ENCODE assay signal across 8 cellular contexts in genomic region chr2:74391580-74392448, GRCh38. TPM values are rescaled to one million over a fixed set of nuclear protein-coding genes. Genes with fewer than 3 reads are reported as not detected.
DNase-seq lines count a peak whose midpoint lies in the region; ATAC-seq and TF ChIP-seq lines count a peak whose summit lies in the region.

No MANE protein-coding gene starts in this region.

- no peaks in the 10 kb centered on the region for H3K9me3 ChIP-seq in uterus

- TF ChIP-seq POLR2A in uterus (IDR thresholded peaks at IDR 0.05), result peak; percentile 44 to 48

- H3K4me3 ChIP-seq in GM12865 (ENCODE audit: low read depth, low read length) (peak overlapping the region; percentile 58), uterus (peak overlapping the region; percentile 83 to 91)

- H3K27me3 ChIP-seq in uterus, result no peaks in the 10 kb centered on the region

- DNase-seq in GM12865 (ENCODE audit: low read depth) (peak; percentile 96), NCI-H146 treated with DMSO at 0.1 percent for 48 hours (lab: John Stamatoyannopoulos, UW; ENCODE audit: unreplicated experiment) (peak; percentile 84), T-helper 1 cell (peak; percentile 88 to 95 (median 91)), amniotic stem cell (lab: John Stamatoyannopoulos, UW) (peak; percentile 76), left ventricle myocardium superior (peak; percentile 94), pulmonary artery endothelial cell (ENCODE audit: low read depth, low spot score) (peak; percentile 78), uterus (peak; percentile 91 to 93)

- intact Hi-C loops in left ventricle myocardium superior (cut with micrococcal nuclease), result no loop called here
- intact Hi-C loops in uterus (cut with DNase I; ENCODE audit: low total_unique reads), result no loop called here

- H3K27ac ChIP-seq in uterus, result peak overlapping the region; percentile 92 to 94

- ATAC-seq in HG02678 (IDR thresholded peaks at IDR 0.05; ENCODE audit: unreplicated experiment), result peak; percentile 70
- ATAC-seq in left ventricle myocardium superior, result peak; percentile 89

- TF ChIP-seq CTCF in GM12865 (IDR thresholded peaks at IDR 0.05; ENCODE audit: insufficient read depth, low read depth, low read length, missing control alignments) (peak; percentile 95), uterus (IDR thresholded peaks at IDR 0.05) (peak; percentile 91 to 99 (median 96))

- peaks cover 0 to 15% of the 10 kb centered on the region in 2 donors for H3K4me1 ChIP-seq in uterus

- no peaks in the 10 kb centered on the region for H3K36me3 ChIP-seq in uterus

RNA-seq across cellular contexts. Expression of gene DCTN1, which starts 11.7 kb away (rescaled TPM):
- total RNA-seq in left ventricle myocardium superior, result 177 TPM
- 143 and 172 TPM in 2 replicates for total RNA-seq in pulmonary artery endothelial cell
- 100 to 1,000 TPM in 2 of 4 donors, 10 to 100 TPM in 2; 48.2 to 140 (median 95.0) TPM for total RNA-seq in uterus

RNA-seq across cellular contexts. Expression of gene C2orf81, which starts 29.6 kb away (rescaled TPM):
- 0.79 TPM for total RNA-seq in left ventricle myocardium superior
- total RNA-seq in pulmonary artery endothelial cell, result 0.13 and 0.28 TPM in 2 replicates
- total RNA-seq in uterus, result 1 to 10 TPM in 3 of 4 donors, not detected in 1; 2.1 to 5.7 (median 2.9) TPM

RNA-seq across cellular contexts. Expression of gene WDR54, which starts 29.7 kb away (rescaled TPM):
- total RNA-seq in left ventricle myocardium superior, result 4.4 TPM
- total RNA-seq in pulmonary artery endothelial cell, result 40.7 and 59.7 TPM in 2 replicates
- total RNA-seq in uterus, result 10 to 100 TPM in 3 of 4 donors, not detected in 1; 12.3 to 19.7 (median 16.3) TPM

RNA-seq across cellular contexts. Expression of gene SLC4A5, which starts 48.6 kb away (rescaled TPM):
- total RNA-seq in left ventricle myocardium superior, result 2.2 TPM
- total RNA-seq in pulmonary artery endothelial cell, result 0.04 TPM in 1 of 2 replicates, not detected in the other
- 10 to 100 TPM in 1 of 4 donors, 1 to 10 TPM in 3; 2.1 to 15.1 (median 5.3) TPM for total RNA-seq in uterus

RNA-seq across cellular contexts. Expression of gene RTKN, which starts 49.9 kb away (rescaled TPM):
- total RNA-seq in left ventricle myocardium superior, result 21.4 TPM
- 6.1 and 8.8 TPM in 2 replicates for total RNA-seq in pulmonary artery endothelial cell
- 10 to 100 TPM in 2 of 4 donors, 1 to 10 TPM in 2; 9.8 to 36.3 (median 12.0) TPM for total RNA-seq in uterus

Comparison
In these comparisons a context has a peak if more than half of its experiments do, and no peak if none do; other contexts are left out.
1. Peak in every context shown above with its lines: DNase-seq, ATAC-seq, H3K4me3 ChIP-seq and H3K27ac ChIP-seq.